Comparison of ENCODE assay signal across 18 cellular contexts in genomic region chr6:18391018-18391417, GRCh38. TPM values are rescaled to one million over a fixed set of nuclear protein-coding genes. Genes with fewer than 3 reads are reported as not detected.
DNase-seq lines count a peak whose midpoint lies in the region; ATAC-seq and TF ChIP-seq lines count a peak whose summit lies in the region.
"Had no signal": no experiment of that assay in that cellular context is flagged by ENCODE, and none has a peak within 500 bp of the region (broad histone marks: within the 10 kb centered on the region; RNA-seq: fewer than 3 reads in every experiment).

No MANE protein-coding gene starts in this region.

- intact Hi-C loops in gastrocnemius medialis (cut with DNase I; ENCODE audit: low total_unique reads): no loop called here
- intact Hi-C loops in right lobe of liver (cut with DNase I): no loop called here

- ATAC-seq in gastrocnemius medialis (no peak), omental fat pad (ENCODE audit: low FRiP score) (no peak), right lobe of liver (no peak)
- ATAC-seq: effector memory CD8-positive, alpha-beta T cell had no signal

- H3K27me3 ChIP-seq in DOHH2 (ENCODE audit: control insufficient read depth, low read length): no peaks in the 10 kb centered on the region
- H3K27me3 ChIP-seq in gastrocnemius medialis: no peaks in the 10 kb centered on the region
- H3K27me3 ChIP-seq in right lobe of liver: no peaks in the 10 kb centered on the region
- H3K27me3 ChIP-seq: stomach, uterus had no signal

- peak; percentile 51 for DNase-seq in NCI-H2227 (lab: John Stamatoyannopoulos, UW; ENCODE audit: unreplicated experiment)
- peak; percentile 75 for DNase-seq in dermis blood vessel endothelial cell
- no peak for DNase-seq in gastrocnemius medialis
- DNase-seq in omental fat pad (ENCODE audit: low spot score): no peak
- no peak for DNase-seq in effector CD4-positive, alpha-beta T cell
- no peak for DNase-seq in right lobe of liver
- DNase-seq: activated gamma-delta T cell; Caco-2; cerebellar nuclear complex; effector memory CD8-positive, alpha-beta T cell; hypothalamus; NCI-H1048; NCI-H2081; NCI-H526 treated with DMSO at 0.1 percent for 48 hours; RPMI8226; stomach; uterus had no signal

- TF ChIP-seq CTCF in DOHH2 (IDR thresholded peaks at IDR 0.05; ENCODE audit: low read depth, low read length, poor library complexity, severe bottlenecking) (no peak), gastrocnemius medialis (IDR thresholded peaks at IDR 0.05 in 4 of 5, conservative IDR thresholded peaks at IDR 0.05 in 1 of 5) (no peak), omental fat pad (IDR thresholded peaks at IDR 0.05) (no peak), right lobe of liver (IDR thresholded peaks at IDR 0.05) (no peak)

- TF ChIP-seq POLR2A in gastrocnemius medialis (IDR thresholded peaks at IDR 0.05) (no peak), right lobe of liver (IDR thresholded peaks at IDR 0.05) (no peak)

- peaks cover 100% of the 10 kb centered on the region for H3K79me2 ChIP-seq in DOHH2 (ENCODE audit: control insufficient read depth, low read length)

- H3K9me3 ChIP-seq in DOHH2 (ENCODE audit: control insufficient read depth, insufficient read depth, low read length) (no peaks in the 10 kb centered on the region), gastrocnemius medialis (no peaks in the 10 kb centered on the region), right lobe of liver (no peaks in the 10 kb centered on the region)
- H3K9me3 ChIP-seq: Caco-2, stomach, uterus had no signal

- H3K4me2 ChIP-seq in DOHH2 (ENCODE audit: low read length): peak overlapping the region; percentile 75

- in situ Hi-C loops in gastrocnemius medialis (cut with MboI; ENCODE audit: low sequenced_read_pairs in 4 of 4): no loop called here

- H3K36me3 ChIP-seq in DOHH2 (ENCODE audit: control insufficient read depth, low read length) (peaks cover 81% of the 10 kb centered on the region), gastrocnemius medialis (no peaks in the 10 kb centered on the region), right lobe of liver (no peaks in the 10 kb centered on the region)
- H3K36me3 ChIP-seq: stomach, uterus had no signal

- 42% methylated on average over 3 of the region's 3 CpGs for WGBS in right lobe of liver (ENCODE audit: insufficient coverage, low coverage, low lambda C conversion rate, missing lambda C conversion rate)

- peaks cover 21% of the 10 kb centered on the region for H3F3A ChIP-seq in DOHH2 (ENCODE audit: control insufficient read depth, insufficient read depth)

- peak overlapping the region; percentile 88 for H3K4me3 ChIP-seq in DOHH2 (ENCODE audit: low read length)
- H3K4me3 ChIP-seq in gastrocnemius medialis: peak overlapping the region; percentile 60 to 71 (median 63)
- no peak overlapping the region for H3K4me3 ChIP-seq in right lobe of liver
- H3K4me3 ChIP-seq: uterus had no signal

- H3K4me1 ChIP-seq in DOHH2 (ENCODE audit: control insufficient read depth, low read length) (peaks cover 64% of the 10 kb centered on the region), gastrocnemius medialis (peaks cover 71 to 76% of the 10 kb centered on the region in 2 donors), right lobe of liver (peaks cover 0 to 36% (median 8%) of the 10 kb centered on the region in 4 donors)
- H3K4me1 ChIP-seq: uterus had no signal

- H3K27ac ChIP-seq in DOHH2 (ENCODE audit: low read depth, low read length): peak overlapping the region; percentile 81
- peak overlapping the region; percentile 87 to 92 (median 90) for H3K27ac ChIP-seq in gastrocnemius medialis
- H3K27ac ChIP-seq in right lobe of liver: no peak overlapping the region
- H3K27ac ChIP-seq: uterus had no signal

- peaks cover 17% of the 10 kb centered on the region for H4K20me1 ChIP-seq in DOHH2 (ENCODE audit: control insufficient read depth, insufficient read depth, low read depth, low read length)

- no peaks in the 10 kb centered on the region for H3K9me2 ChIP-seq in DOHH2 (replicated peaks; ENCODE audit: control insufficient read depth, low read length)

RNA-seq across cellular contexts. Expression of gene RNF144B, which starts 3.9 kb away (rescaled TPM):
- total RNA-seq in dermis blood vessel endothelial cell: 77.1 and 89.2 TPM in 2 replicates
- 10 to 100 TPM in 3 of 4 donors, 1 to 10 TPM in 1; 8.4 to 47.0 (median 31.9) TPM for total RNA-seq in gastrocnemius medialis
- total RNA-seq in omental fat pad: 10 to 100 TPM; 13.3 to 43.5 (median 26.8) TPM
- 10 to 100 TPM in 3 of 6 experiments, 1 to 10 TPM in 3; 7.6 to 19.1 (median 10.2) TPM for total RNA-seq in right lobe of liver

Comparison
In these comparisons a context has a peak if more than half of its experiments do, and no peak if none do; other contexts are left out.
1. H3K27ac ChIP-seq: peak in DOHH2 (single experiment) and gastrocnemius medialis (4 of 4); none in right lobe of liver (0 of 3).
2. H3K4me3 ChIP-seq: peak in DOHH2 (single experiment) and gastrocnemius medialis (4 of 4); none in right lobe of liver (0 of 3).
3. DNase-seq: peak in NCI-H2227 (single experiment) and dermis blood vessel endothelial cell (single experiment); none in gastrocnemius medialis (0 of 2), omental fat pad (single experiment), effector CD4-positive, alpha-beta T cell (single experiment) and right lobe of liver (0 of 3).